Comparison of ENCODE assay signal across 17 cellular contexts in the genomic region with DNA sequence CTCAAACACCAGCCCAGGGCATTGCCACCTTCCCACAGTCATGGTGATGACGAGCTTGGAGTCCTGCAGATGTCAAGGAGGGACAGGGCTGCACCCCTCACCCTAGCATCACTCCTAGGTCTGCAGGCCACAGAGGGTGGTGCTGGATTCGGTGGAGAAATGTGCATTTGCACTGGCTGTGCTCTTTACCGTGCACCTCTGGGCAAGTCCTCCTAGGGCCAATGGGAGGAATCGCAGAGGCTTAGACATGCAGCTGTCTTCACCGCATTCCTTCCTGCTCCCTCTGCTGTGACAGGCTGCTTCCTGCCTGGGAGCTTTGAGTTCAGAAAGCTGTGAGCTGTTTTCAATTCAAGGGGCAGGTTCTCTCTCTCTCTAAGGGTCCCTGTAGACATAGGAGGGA.
DNase-seq lines count a peak whose midpoint lies in the region; ATAC-seq and TF ChIP-seq lines count a peak whose summit lies in the region.
"Had no signal": no experiment of that assay in that cellular context is flagged by ENCODE, and none has a peak within 500 bp of the region (broad histone marks: within the 10 kb centered on the region; RNA-seq: fewer than 3 reads in every experiment).

No MANE protein-coding gene starts in this region.

- no peaks in the 10 kb centered on the region for H3K36me3 Mint-ChIP-seq in stimulated activated effector memory CD8-positive, alpha-beta T cell treated with anti-CD3 and anti-CD28 coated beads, Interleukin-12 subunit alpha, Interleukin-12 subunit beta, amount 100 ng/mL, for 72 hours

- no peak overlapping the region for H3K9ac ChIP-seq in NT2/D1 (ENCODE audit: insufficient read length, low read depth)

- intact Hi-C loops in esophagus squamous epithelium (cut with DNase I) (no loop called here), left ventricle myocardium superior (cut with micrococcal nuclease) (no loop called here)

- H3K27ac Mint-ChIP-seq in stimulated activated effector memory CD8-positive, alpha-beta T cell treated with anti-CD3 and anti-CD28 coated beads, Interleukin-12 subunit alpha, Interleukin-12 subunit beta, amount 100 ng/mL, for 72 hours, result no peak overlapping the region

- TF ChIP-seq POLR2A in esophagus squamous epithelium (IDR thresholded peaks at IDR 0.05), result no peak

- no peak overlapping the region for H3K4me3 Mint-ChIP-seq in stimulated activated effector memory CD8-positive, alpha-beta T cell treated with anti-CD3 and anti-CD28 coated beads, Interleukin-12 subunit alpha, Interleukin-12 subunit beta, amount 100 ng/mL, for 72 hours

- H3K9me3 Mint-ChIP-seq in stimulated activated effector memory CD8-positive, alpha-beta T cell treated with anti-CD3 and anti-CD28 coated beads, Interleukin-12 subunit alpha, Interleukin-12 subunit beta, amount 100 ng/mL, for 72 hours, result no peaks in the 10 kb centered on the region

- peak overlapping the region in 3 of 4 donors; percentile 72 to 87 (median 75) for H3K27ac ChIP-seq in esophagus squamous epithelium
- H3K27ac ChIP-seq: C4-2B, HL-60, PC-9 had no signal

- peak; percentile 5 for DNase-seq in stimulated activated CD4-positive, alpha-beta T cell treated with anti-CD3 and anti-CD28 coated beads, Interleukin-15, amount 100 ng/mL, for 24 hours
- no peak for DNase-seq in stimulated activated CD4-positive, alpha-beta T cell treated with anti-CD3 and anti-CD28 coated beads, Interleukin-4, amount 100 ng/mL, for 4 hours
- DNase-seq in NT2/D1 (ENCODE audit: low read depth, low spot score) (peak; percentile 48), esophagus squamous epithelium (lab: John Stamatoyannopoulos, UW) (no peak), Kasumi-1 (lab: John Stamatoyannopoulos, UW) (no peak), left ventricle myocardium superior (no peak)
- DNase-seq in stimulated activated effector memory CD8-positive, alpha-beta T cell treated with anti-CD3 and anti-CD28 coated beads, Interleukin-12 subunit alpha, Interleukin-12 subunit beta, amount 100 ng/mL, for 72 hours (ENCODE audit: low spot score in 2 of 2), result no peak
- DNase-seq: caudate nucleus, head of caudate nucleus, NCI-H2171, occipital lobe, PC-9, substantia nigra had no signal

- ATAC-seq in stimulated activated effector memory CD8-positive, alpha-beta T cell treated with anti-CD3 and anti-CD28 coated beads, Interleukin-12 subunit alpha, Interleukin-12 subunit beta, amount 100 ng/mL, for 72 hours, result peak; percentile 16
- ATAC-seq in GM18511 (IDR thresholded peaks at IDR 0.05; ENCODE audit: unreplicated experiment) (no peak), left ventricle myocardium superior (no peak)

- H3K27me3 ChIP-seq in NT2/D1 (ENCODE audit: insufficient read depth, insufficient read length) (peaks cover 6% of the 10 kb centered on the region), esophagus squamous epithelium (peaks cover 0 to 66% (median 0%) of the 10 kb centered on the region in 4 donors)

- peaks cover 9% of the 10 kb centered on the region for H3K4me1 Mint-ChIP-seq in stimulated activated effector memory CD8-positive, alpha-beta T cell treated with anti-CD3 and anti-CD28 coated beads, Interleukin-12 subunit alpha, Interleukin-12 subunit beta, amount 100 ng/mL, for 72 hours

- no peaks in the 10 kb centered on the region for H3K36me3 ChIP-seq in NT2/D1 (ENCODE audit: insufficient read depth, insufficient read length, low read length)
- H3K36me3 ChIP-seq in esophagus squamous epithelium, result no peaks in the 10 kb centered on the region

- H3K4me3 ChIP-seq in NT2/D1 (ENCODE audit: insufficient read length, low read depth) (no peak overlapping the region), esophagus squamous epithelium (no peak overlapping the region)
- H3K4me3 ChIP-seq: PC-9, smooth muscle cell had no signal

- peak in 2 of 6 experiments; percentile 25 to 27 for TF ChIP-seq CTCF in esophagus squamous epithelium (IDR thresholded peaks at IDR 0.05)

- 9 to 10% methylated on average over 4 to 5 of the region's 5 CpGs for WGBS in esophagus squamous epithelium, 2 donors

- H3K9me3 ChIP-seq in NT2/D1 (ENCODE audit: insufficient read depth, low read length), result no peaks in the 10 kb centered on the region
- H3K9me3 ChIP-seq in esophagus squamous epithelium, result no peaks in the 10 kb centered on the region

- H3K4me1 ChIP-seq in NT2/D1 (ENCODE audit: insufficient read depth, insufficient read length), result peaks cover 5% of the 10 kb centered on the region
- peaks cover 0 to 79% (median 22%) of the 10 kb centered on the region in 3 donors for H3K4me1 ChIP-seq in esophagus squamous epithelium

Comparison
In these comparisons a context has a peak if more than half of its experiments do, and no peak if none do; other contexts are left out.
1. DNase-seq: peak in stimulated activated CD4-positive, alpha-beta T cell treated with anti-CD3 and anti-CD28 coated beads, Interleukin-15, amount 100 ng/mL, for 24 hours (single experiment) and NT2/D1 (single experiment); none in stimulated activated CD4-positive, alpha-beta T cell treated with anti-CD3 and anti-CD28 coated beads, Interleukin-4, amount 100 ng/mL, for 4 hours (0 of 2), esophagus squamous epithelium (single experiment), stimulated activated effector memory CD8-positive, alpha-beta T cell treated with anti-CD3 and anti-CD28 coated beads, Interleukin-12 subunit alpha, Interleukin-12 subunit beta, amount 100 ng/mL, for 72 hours (0 of 2), Kasumi-1 (0 of 2) and left ventricle myocardium superior (single experiment).